Comparison of ENCODE assay signal across 5 cellular contexts in genomic region chr3:39427506-39427905, GRCh38. TPM values are rescaled to one million over a fixed set of nuclear protein-coding genes. Genes with fewer than 3 reads are reported as not detected.
"Had no signal": no experiment of that assay in that cellular context is flagged by ENCODE, and none has a peak within 500 bp of the region (broad histone marks: within the 10 kb centered on the region; RNA-seq: fewer than 3 reads in every experiment).

No MANE protein-coding gene starts in this region.

- H3K27ac Mint-ChIP-seq: GM23338 had no signal

- H3K4me3 Mint-ChIP-seq: GM23338, H9 had no signal

- H3K4me2 ChIP-seq: GM23338 had no signal

- DNase-seq: H9, HCEC 1CT, IMR-90 had no signal

- H3K9me3 Mint-ChIP-seq: GM23338, H9 had no signal

- H3K4me1 Mint-ChIP-seq: GM23338, H9 had no signal

- H3K4me3 ChIP-seq: GM23338 had no signal

RNA-seq across cellular contexts. Expression of gene MOBP, which starts 40.0 kb away (rescaled TPM):
- total RNA-seq: GM23338, H9, HT-29, IMR-90 had no signal
- polyA plus RNA-seq: GM23338, IMR-90 had no signal
